Comparison of ENCODE assay signal across 1 cellular context in the genomic region with DNA sequence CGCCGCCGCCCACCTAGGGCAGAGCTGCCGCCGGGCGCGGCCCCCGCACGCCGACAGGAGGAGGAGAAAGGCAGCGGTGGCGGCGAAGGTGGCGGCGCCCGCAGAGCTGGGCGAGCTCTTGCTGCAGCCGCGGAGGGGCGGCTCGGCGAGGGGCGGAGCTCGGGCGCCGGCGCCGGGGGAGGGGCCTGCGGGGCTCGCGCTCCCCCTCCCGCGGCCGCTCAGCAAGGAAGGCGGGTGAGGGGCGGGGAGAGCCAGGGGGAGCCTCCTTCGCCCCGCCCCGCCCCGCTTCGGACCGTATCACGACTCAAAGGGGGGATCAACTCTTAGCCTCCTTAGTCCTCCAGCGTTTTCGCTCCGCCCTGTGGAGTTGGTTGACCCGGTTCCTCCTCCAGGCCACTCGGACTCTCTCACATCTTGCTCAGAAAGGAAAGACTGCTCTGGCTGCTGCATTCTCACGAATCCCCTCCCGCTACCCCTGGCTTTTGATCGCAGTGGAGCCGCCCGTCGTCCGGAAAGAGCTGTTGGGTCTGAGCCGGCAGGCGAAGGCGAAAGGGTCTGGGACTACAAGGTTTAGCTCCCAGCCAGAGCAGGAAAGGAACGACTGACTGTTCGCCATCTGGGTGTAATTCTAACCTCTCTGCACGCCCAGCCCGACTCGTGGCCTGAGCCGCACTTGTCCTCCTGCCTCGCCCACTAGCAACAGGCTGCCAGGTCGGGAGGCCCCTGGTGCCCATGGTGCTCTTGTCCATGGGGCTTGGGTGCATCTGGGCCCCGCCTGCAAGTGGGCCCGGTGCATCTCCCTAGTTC.
TF ChIP-seq lines count a peak whose summit lies in the region.

A gene (minus strand): TSS at position 120 of the 807 bp plus-strand sequence. CDS start 232 bp downstream, outside the sequence.

TF ChIP-seq in K562, 482 proteins besides CTCF, POLR2A, EP300 and RAD21 (continued from another document and continues in another):
- TF ChIP-seq, protein P1, sequence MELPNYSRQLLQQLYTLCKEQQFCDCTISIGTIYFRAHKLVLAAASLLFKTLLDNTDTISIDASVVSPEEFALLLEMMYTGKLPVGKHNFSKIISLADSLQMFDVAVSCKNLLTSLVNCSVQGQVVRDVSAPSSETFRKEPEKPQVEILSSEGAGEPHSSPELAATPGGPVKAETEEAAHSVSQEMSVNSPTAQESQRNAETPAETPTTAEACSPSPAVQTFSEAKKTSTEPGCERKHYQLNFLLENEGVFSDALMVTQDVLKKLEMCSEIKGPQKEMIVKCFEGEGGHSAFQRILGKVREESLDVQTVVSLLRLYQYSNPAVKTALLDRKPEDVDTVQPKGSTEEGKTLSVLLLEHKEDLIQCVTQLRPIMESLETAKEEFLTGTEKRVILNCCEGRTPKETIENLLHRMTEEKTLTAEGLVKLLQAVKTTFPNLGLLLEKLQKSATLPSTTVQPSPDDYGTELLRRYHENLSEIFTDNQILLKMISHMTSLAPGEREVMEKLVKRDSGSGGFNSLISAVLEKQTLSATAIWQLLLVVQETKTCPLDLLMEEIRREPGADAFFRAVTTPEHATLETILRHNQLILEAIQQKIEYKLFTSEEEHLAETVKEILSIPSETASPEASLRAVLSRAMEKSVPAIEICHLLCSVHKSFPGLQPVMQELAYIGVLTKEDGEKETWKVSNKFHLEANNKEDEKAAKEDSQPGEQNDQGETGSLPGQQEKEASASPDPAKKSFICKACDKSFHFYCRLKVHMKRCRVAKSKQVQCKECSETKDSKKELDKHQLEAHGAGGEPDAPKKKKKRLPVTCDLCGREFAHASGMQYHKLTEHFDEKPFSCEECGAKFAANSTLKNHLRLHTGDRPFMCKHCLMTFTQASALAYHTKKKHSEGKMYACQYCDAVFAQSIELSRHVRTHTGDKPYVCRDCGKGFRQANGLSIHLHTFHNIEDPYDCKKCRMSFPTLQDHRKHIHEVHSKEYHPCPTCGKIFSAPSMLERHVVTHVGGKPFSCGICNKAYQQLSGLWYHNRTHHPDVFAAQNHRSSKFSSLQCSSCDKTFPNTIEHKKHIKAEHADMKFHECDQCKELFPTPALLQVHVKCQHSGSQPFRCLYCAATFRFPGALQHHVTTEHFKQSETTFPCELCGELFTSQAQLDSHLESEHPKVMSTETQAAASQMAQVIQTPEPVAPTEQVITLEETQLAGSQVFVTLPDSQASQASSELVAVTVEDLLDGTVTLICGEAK (IDR thresholded peaks at IDR 0.05), result 0 out of 2 replicates have a peak, but pooled peaks have one; percentile 30
- TF ChIP-seq, protein P1 (CRISPR knock-in tag; IDR thresholded peaks at IDR 0.05), result no peak
- TF ChIP-seq MECOM (CRISPR knock-in tag; IDR thresholded peaks at IDR 0.05), result no peak
- TF ChIP-seq ZNF436 (CRISPR knock-in tag; IDR thresholded peaks at IDR 0.05), result no peak
- peak; percentile 89 for TF ChIP-seq TAF9B (IDR thresholded peaks at IDR 0.05; ENCODE audit: partially characterized antibody)
- TF ChIP-seq ILF3 (IDR thresholded peaks at IDR 0.05; ENCODE audit: borderline replicate concordance), result no peak
- TF ChIP-seq, protein P2, sequence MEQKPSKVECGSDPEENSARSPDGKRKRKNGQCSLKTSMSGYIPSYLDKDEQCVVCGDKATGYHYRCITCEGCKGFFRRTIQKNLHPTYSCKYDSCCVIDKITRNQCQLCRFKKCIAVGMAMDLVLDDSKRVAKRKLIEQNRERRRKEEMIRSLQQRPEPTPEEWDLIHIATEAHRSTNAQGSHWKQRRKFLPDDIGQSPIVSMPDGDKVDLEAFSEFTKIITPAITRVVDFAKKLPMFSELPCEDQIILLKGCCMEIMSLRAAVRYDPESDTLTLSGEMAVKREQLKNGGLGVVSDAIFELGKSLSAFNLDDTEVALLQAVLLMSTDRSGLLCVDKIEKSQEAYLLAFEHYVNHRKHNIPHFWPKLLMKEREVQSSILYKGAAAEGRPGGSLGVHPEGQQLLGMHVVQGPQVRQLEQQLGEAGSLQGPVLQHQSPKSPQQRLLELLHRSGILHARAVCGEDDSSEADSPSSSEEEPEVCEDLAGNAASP (IDR thresholded peaks at IDR 0.05), result no peak
- peak; percentile 93 for TF ChIP-seq TCF7L2 (IDR thresholded peaks at IDR 0.05; ENCODE audit: low read depth, low read length)
- no peak for TF ChIP-seq ZNF184 (CRISPR knock-in tag; IDR thresholded peaks at IDR 0.05)
- peak; percentile 64; the same call in 1 of the 2 replicates for TF ChIP-seq EHMT2 (IDR thresholded peaks at IDR 0.05)
- 0 out of 2 replicates have a peak, but pooled peaks have one; percentile 30 for TF ChIP-seq L3MBTL2 (IDR thresholded peaks at IDR 0.05)
- TF ChIP-seq, protein P3, sequence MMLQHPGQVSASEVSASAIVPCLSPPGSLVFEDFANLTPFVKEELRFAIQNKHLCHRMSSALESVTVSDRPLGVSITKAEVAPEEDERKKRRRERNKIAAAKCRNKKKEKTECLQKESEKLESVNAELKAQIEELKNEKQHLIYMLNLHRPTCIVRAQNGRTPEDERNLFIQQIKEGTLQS (IDR thresholded peaks at IDR 0.05), result peak; percentile 43; the same call in 1 of the 2 replicates
- TF ChIP-seq, protein P3 (CRISPR knock-in tag; conservative IDR thresholded peaks at IDR 0.05), result no peak
- TF ChIP-seq KDM5B (IDR thresholded peaks at IDR 0.05; ENCODE audit: insufficient replicate concordance, low read depth, low read length), result peak; percentile 1
- TF ChIP-seq TAF7 (tag; IDR thresholded peaks at IDR 0.05), result peak; percentile 82
- no peak for TF ChIP-seq PCBP1 (IDR thresholded peaks at IDR 0.05; ENCODE audit: low read depth, low read length, poor library complexity, severe bottlenecking)
- TF ChIP-seq, protein P4, sequence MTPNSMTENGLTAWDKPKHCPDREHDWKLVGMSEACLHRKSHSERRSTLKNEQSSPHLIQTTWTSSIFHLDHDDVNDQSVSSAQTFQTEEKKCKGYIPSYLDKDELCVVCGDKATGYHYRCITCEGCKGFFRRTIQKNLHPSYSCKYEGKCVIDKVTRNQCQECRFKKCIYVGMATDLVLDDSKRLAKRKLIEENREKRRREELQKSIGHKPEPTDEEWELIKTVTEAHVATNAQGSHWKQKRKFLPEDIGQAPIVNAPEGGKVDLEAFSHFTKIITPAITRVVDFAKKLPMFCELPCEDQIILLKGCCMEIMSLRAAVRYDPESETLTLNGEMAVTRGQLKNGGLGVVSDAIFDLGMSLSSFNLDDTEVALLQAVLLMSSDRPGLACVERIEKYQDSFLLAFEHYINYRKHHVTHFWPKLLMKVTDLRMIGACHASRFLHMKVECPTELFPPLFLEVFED (CRISPR knock-in tag; conservative IDR thresholded peaks at IDR 0.05), result peak; percentile 75; the same call in 1 of the 2 replicates
- TF ChIP-seq MXI1 (IDR thresholded peaks at IDR 0.05; ENCODE audit: low read depth, low read length), result no peak
- TF ChIP-seq NEUROD1 (IDR thresholded peaks at IDR 0.05; ENCODE audit: borderline replicate concordance, low read depth, low read length, partially characterized antibody), result peak; percentile 74
- TF ChIP-seq, protein P5, sequence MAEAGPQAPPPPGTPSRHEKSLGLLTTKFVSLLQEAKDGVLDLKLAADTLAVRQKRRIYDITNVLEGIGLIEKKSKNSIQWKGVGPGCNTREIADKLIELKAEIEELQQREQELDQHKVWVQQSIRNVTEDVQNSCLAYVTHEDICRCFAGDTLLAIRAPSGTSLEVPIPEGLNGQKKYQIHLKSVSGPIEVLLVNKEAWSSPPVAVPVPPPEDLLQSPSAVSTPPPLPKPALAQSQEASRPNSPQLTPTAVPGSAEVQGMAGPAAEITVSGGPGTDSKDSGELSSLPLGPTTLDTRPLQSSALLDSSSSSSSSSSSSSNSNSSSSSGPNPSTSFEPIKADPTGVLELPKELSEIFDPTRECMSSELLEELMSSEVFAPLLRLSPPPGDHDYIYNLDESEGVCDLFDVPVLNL (CRISPR knock-in tag; IDR thresholded peaks at IDR 0.05; ENCODE audit: low read depth), result no peak
- TF ChIP-seq, protein P6, sequence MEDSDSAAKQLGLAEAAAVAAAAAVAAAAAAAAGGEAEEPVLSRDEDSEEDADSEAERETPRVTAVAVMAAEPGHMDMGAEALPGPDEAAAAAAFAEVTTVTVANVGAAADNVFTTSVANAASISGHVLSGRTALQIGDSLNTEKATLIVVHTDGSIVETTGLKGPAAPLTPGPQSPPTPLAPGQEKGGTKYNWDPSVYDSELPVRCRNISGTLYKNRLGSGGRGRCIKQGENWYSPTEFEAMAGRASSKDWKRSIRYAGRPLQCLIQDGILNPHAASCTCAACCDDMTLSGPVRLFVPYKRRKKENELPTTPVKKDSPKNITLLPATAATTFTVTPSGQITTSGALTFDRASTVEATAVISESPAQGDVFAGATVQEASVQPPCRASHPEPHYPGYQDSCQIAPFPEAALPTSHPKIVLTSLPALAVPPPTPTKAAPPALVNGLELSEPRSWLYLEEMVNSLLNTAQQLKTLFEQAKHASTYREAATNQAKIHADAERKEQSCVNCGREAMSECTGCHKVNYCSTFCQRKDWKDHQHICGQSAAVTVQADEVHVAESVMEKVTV (CRISPR knock-in tag; IDR thresholded peaks at IDR 0.05), result no peak
